Comparison of ENCODE assay signal across 1 cellular context in the genomic region with DNA sequence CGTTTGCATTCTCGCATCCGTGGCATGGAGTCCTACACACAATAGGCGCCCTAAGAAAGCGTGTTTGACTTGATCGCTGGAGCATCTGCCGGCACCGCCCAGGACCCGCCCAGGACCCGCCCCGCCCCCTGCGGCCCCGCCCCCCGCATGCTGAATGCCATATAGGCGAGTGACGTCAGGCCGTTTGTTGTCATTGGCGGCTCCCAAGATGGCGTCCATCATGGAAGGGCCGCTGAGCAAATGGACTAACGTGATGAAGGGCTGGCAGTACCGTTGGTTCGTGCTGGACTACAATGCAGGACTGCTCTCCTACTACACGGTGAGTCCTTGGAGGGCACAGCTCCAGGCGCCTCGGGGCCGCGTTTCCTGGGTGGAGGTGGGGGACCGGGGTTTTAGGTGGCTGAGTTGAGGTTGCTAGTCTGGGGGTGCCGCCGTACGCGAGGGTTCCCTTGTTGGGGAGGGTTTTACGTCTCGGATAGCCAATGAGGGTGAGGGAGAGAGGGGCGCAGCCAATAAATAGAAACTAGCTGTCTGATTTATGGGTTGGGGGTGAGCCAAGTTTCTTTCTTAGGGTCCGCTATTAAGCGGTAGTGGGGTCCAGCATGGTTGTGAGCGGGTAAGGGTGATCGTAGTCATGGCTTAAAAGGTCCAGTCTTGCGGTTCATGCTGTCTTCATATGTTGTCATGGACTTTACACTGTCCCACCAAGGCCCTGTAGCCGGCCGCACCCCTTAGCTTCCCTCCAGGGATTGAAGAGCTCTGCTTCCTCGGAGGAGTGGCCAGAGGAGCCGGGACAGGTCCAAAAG.
TF ChIP-seq lines count a peak whose summit lies in the region.

A gene with protein sequence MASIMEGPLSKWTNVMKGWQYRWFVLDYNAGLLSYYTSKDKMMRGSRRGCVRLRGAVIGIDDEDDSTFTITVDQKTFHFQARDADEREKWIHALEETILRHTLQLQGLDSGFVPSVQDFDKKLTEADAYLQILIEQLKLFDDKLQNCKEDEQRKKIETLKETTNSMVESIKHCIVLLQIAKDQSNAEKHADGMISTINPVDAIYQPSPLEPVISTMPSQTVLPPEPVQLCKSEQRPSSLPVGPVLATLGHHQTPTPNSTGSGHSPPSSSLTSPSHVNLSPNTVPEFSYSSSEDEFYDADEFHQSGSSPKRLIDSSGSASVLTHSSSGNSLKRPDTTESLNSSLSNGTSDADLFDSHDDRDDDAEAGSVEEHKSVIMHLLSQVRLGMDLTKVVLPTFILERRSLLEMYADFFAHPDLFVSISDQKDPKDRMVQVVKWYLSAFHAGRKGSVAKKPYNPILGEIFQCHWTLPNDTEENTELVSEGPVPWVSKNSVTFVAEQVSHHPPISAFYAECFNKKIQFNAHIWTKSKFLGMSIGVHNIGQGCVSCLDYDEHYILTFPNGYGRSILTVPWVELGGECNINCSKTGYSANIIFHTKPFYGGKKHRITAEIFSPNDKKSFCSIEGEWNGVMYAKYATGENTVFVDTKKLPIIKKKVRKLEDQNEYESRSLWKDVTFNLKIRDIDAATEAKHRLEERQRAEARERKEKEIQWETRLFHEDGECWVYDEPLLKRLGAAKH (plus strand): TSS at position 190 of the 806 bp plus-strand sequence. CDS start 19 bp downstream, at position 209.

TF ChIP-seq in K562, 482 proteins besides CTCF, POLR2A, EP300 and RAD21 (continued from another document and continues in another):
- TF ChIP-seq, protein P1, sequence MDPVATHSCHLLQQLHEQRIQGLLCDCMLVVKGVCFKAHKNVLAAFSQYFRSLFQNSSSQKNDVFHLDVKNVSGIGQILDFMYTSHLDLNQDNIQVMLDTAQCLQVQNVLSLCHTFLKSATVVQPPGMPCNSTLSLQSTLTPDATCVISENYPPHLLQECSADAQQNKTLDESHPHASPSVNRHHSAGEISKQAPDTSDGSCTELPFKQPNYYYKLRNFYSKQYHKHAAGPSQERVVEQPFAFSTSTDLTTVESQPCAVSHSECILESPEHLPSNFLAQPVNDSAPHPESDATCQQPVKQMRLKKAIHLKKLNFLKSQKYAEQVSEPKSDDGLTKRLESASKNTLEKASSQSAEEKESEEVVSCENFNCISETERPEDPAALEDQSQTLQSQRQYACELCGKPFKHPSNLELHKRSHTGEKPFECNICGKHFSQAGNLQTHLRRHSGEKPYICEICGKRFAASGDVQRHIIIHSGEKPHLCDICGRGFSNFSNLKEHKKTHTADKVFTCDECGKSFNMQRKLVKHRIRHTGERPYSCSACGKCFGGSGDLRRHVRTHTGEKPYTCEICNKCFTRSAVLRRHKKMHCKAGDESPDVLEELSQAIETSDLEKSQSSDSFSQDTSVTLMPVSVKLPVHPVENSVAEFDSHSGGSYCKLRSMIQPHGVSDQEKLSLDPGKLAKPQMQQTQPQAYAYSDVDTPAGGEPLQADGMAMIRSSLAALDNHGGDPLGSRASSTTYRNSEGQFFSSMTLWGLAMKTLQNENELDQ (CRISPR knock-in tag; IDR thresholded peaks at IDR 0.05; ENCODE audit: borderline replicate concordance) = 0 out of 2 replicates have a peak, but pooled peaks have one; percentile 38
- TF ChIP-seq DMBX1 (CRISPR knock-in tag; IDR thresholded peaks at IDR 0.05; ENCODE audit: borderline replicate concordance) (no peak), ZNF121 (CRISPR knock-in tag; conservative IDR thresholded peaks at IDR 0.05) (no peak), C11orf30 (IDR thresholded peaks at IDR 0.05; ENCODE audit: low read depth) (peak; percentile 90), LEF1 (IDR thresholded peaks at IDR 0.05) (no peak; the same call in 1 of the 2 replicates), SMARCA5 (IDR thresholded peaks at IDR 0.05) (no peak), TCF3 (CRISPR knock-in tag; IDR thresholded peaks at IDR 0.05) (no peak), ZNF175 (CRISPR knock-in tag; IDR thresholded peaks at IDR 0.05; ENCODE audit: low read depth) (no peak), ZNF586 (CRISPR knock-in tag; conservative IDR thresholded peaks at IDR 0.05) (no peak), JUN (IDR thresholded peaks at IDR 0.05; ENCODE audit: borderline replicate concordance, low read depth, low read length) (0 out of 2 replicates have a peak, but pooled peaks have one; percentile 19), JUN (CRISPR knock-in tag; IDR thresholded peaks at IDR 0.05; ENCODE audit: borderline replicate concordance) (peak; percentile 64; the same call in 1 of the 2 replicates), WHSC1 (IDR thresholded peaks at IDR 0.05; ENCODE audit: low read length) (no peak), TAF9B (IDR thresholded peaks at IDR 0.05; ENCODE audit: partially characterized antibody) (peak; percentile 88), ZNF77 (CRISPR knock-in tag; IDR thresholded peaks at IDR 0.05) (no peak), ARNT (IDR thresholded peaks at IDR 0.05) (no peak; a peak in 1 of 4 replicates), NCOA6 (IDR thresholded peaks at IDR 0.05) (no peak), FOS (IDR thresholded peaks at IDR 0.05; ENCODE audit: extremely low read depth, insufficient read length) (peak; percentile 85), ADNP (tag; IDR thresholded peaks at IDR 0.05) (no peak), TCF7 (IDR thresholded peaks at IDR 0.05; ENCODE audit: borderline replicate concordance) (no peak), SETDB1 (IDR thresholded peaks at IDR 0.05; ENCODE audit: low read length) (no peak), PHB2 (IDR thresholded peaks at IDR 0.05; ENCODE audit: low read depth) (no peak), NRF1 (conservative IDR thresholded peaks at IDR 0.05 in 1 of 2, IDR thresholded peaks at IDR 0.05 in 1 of 2) (no peak), HDAC3 (IDR thresholded peaks at IDR 0.05; ENCODE audit: borderline replicate concordance, partially characterized antibody) (peak; percentile 17), SMC3 (conservative IDR thresholded peaks at IDR 0.05; ENCODE audit: insufficient read depth, low read depth, low read length) (no peak), SP1 (CRISPR knock-in tag; IDR thresholded peaks at IDR 0.05) (peak; percentile 71; the same call in 1 of the 2 replicates), SMARCC2 (IDR thresholded peaks at IDR 0.05; ENCODE audit: low read depth) (no peak), NFATC3 (IDR thresholded peaks at IDR 0.05) (no peak), ZNF324 (CRISPR knock-in tag; IDR thresholded peaks at IDR 0.05) (no peak), ZNF3 (CRISPR knock-in tag; IDR thresholded peaks at IDR 0.05) (no peak), SNRNP70 (optimal IDR thresholded peaks at IDR 0.05; ENCODE audit: low read depth, low read length) (no peak), MAZ (CRISPR knock-in tag; conservative IDR thresholded peaks at IDR 0.05 in 1 of 2, IDR thresholded peaks at IDR 0.05 in 1 of 2) (peak; percentile 22 to 43; a peak in 2 of 4 replicates), ZNF134 (CRISPR knock-in tag; conservative IDR thresholded peaks at IDR 0.05) (0 out of 2 replicates have a peak, but pooled peaks have one; percentile 15), GATAD2A (IDR thresholded peaks at IDR 0.05) (no peak), CHCHD3 (CRISPR knock-in tag; IDR thresholded peaks at IDR 0.05) (no peak), BRD4 (IDR thresholded peaks at IDR 0.05) (peak; percentile 74; the same call in 1 of the 2 replicates), GTF2E2 (tag; IDR thresholded peaks at IDR 0.05) (no peak), CBX2 (IDR thresholded peaks at IDR 0.05; ENCODE audit: insufficient read depth, low read length, poor library complexity, severe bottlenecking) (no peak), FOXM1 (IDR thresholded peaks at IDR 0.05; ENCODE audit: low read depth) (no peak), FOXM1 (CRISPR knock-in tag; IDR thresholded peaks at IDR 0.05; ENCODE audit: low read depth) (no peak), FOXA1 (IDR thresholded peaks at IDR 0.05; ENCODE audit: borderline replicate concordance) (no peak)
- TF ChIP-seq, protein P2, sequence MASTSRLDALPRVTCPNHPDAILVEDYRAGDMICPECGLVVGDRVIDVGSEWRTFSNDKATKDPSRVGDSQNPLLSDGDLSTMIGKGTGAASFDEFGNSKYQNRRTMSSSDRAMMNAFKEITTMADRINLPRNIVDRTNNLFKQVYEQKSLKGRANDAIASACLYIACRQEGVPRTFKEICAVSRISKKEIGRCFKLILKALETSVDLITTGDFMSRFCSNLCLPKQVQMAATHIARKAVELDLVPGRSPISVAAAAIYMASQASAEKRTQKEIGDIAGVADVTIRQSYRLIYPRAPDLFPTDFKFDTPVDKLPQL (IDR thresholded peaks at IDR 0.05; ENCODE audit: extremely low read depth, insufficient read length) = no peak
- TF ChIP-seq, protein P3, sequence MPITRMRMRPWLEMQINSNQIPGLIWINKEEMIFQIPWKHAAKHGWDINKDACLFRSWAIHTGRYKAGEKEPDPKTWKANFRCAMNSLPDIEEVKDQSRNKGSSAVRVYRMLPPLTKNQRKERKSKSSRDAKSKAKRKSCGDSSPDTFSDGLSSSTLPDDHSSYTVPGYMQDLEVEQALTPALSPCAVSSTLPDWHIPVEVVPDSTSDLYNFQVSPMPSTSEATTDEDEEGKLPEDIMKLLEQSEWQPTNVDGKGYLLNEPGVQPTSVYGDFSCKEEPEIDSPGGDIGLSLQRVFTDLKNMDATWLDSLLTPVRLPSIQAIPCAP (CRISPR knock-in tag; IDR thresholded peaks at IDR 0.05; ENCODE audit: borderline replicate concordance) = peak; percentile 82; the same call in 1 of the 2 replicates
- TF ChIP-seq, protein P4, sequence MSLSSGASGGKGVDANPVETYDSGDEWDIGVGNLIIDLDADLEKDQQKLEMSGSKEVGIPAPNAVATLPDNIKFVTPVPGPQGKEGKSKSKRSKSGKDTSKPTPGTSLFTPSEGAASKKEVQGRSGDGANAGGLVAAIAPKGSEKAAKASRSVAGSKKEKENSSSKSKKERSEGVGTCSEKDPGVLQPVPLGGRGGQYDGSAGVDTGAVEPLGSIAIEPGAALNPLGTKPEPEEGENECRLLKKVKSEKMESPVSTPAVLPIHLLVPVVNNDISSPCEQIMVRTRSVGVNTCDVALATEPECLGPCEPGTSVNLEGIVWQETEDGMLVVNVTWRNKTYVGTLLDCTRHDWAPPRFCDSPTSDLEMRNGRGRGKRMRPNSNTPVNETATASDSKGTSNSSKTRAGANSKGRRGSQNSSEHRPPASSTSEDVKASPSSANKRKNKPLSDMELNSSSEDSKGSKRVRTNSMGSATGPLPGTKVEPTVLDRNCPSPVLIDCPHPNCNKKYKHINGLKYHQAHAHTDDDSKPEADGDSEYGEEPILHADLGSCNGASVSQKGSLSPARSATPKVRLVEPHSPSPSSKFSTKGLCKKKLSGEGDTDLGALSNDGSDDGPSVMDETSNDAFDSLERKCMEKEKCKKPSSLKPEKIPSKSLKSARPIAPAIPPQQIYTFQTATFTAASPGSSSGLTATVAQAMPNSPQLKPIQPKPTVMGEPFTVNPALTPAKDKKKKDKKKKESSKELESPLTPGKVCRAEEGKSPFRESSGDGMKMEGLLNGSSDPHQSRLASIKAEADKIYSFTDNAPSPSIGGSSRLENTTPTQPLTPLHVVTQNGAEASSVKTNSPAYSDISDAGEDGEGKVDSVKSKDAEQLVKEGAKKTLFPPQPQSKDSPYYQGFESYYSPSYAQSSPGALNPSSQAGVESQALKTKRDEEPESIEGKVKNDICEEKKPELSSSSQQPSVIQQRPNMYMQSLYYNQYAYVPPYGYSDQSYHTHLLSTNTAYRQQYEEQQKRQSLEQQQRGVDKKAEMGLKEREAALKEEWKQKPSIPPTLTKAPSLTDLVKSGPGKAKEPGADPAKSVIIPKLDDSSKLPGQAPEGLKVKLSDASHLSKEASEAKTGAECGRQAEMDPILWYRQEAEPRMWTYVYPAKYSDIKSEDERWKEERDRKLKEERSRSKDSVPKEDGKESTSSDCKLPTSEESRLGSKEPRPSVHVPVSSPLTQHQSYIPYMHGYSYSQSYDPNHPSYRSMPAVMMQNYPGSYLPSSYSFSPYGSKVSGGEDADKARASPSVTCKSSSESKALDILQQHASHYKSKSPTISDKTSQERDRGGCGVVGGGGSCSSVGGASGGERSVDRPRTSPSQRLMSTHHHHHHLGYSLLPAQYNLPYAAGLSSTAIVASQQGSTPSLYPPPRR (CRISPR knock-in tag; IDR thresholded peaks at IDR 0.05; ENCODE audit: borderline replicate concordance) = 0 out of 2 replicates have a peak, but pooled peaks have one; percentile 30
- TF ChIP-seq, protein P5, sequence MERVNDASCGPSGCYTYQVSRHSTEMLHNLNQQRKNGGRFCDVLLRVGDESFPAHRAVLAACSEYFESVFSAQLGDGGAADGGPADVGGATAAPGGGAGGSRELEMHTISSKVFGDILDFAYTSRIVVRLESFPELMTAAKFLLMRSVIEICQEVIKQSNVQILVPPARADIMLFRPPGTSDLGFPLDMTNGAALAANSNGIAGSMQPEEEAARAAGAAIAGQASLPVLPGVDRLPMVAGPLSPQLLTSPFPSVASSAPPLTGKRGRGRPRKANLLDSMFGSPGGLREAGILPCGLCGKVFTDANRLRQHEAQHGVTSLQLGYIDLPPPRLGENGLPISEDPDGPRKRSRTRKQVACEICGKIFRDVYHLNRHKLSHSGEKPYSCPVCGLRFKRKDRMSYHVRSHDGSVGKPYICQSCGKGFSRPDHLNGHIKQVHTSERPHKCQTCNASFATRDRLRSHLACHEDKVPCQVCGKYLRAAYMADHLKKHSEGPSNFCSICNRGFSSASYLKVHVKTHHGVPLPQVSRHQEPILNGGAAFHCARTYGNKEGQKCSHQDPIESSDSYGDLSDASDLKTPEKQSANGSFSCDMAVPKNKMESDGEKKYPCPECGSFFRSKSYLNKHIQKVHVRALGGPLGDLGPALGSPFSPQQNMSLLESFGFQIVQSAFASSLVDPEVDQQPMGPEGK (CRISPR knock-in tag; IDR thresholded peaks at IDR 0.05; ENCODE audit: borderline replicate concordance) = no peak
- TF ChIP-seq, protein P6, sequence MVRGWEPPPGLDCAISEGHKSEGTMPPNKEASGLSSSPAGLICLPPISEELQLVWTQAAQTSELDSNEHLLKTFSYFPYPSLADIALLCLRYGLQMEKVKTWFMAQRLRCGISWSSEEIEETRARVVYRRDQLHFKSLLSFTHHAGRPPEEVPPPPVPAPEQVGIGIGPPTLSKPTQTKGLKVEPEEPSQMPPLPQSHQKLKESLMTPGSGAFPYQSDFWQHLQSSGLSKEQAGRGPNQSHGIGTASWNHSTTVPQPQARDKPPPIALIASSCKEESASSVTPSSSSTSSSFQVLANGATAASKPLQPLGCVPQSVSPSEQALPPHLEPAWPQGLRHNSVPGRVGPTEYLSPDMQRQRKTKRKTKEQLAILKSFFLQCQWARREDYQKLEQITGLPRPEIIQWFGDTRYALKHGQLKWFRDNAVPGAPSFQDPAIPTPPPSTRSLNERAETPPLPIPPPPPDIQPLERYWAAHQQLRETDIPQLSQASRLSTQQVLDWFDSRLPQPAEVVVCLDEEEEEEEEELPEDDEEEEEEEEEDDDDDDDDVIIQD (CRISPR knock-in tag; IDR thresholded peaks at IDR 0.05) = no peak
- TF ChIP-seq, protein P7, sequence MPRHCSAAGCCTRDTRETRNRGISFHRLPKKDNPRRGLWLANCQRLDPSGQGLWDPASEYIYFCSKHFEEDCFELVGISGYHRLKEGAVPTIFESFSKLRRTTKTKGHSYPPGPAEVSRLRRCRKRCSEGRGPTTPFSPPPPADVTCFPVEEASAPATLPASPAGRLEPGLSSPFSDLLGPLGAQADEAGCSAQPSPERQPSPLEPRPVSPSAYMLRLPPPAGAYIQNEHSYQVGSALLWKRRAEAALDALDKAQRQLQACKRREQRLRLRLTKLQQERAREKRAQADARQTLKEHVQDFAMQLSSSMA (CRISPR knock-in tag; IDR thresholded peaks at IDR 0.05) = peak; percentile 31; the same call in 1 of the 2 replicates
- TF ChIP-seq, protein P8, sequence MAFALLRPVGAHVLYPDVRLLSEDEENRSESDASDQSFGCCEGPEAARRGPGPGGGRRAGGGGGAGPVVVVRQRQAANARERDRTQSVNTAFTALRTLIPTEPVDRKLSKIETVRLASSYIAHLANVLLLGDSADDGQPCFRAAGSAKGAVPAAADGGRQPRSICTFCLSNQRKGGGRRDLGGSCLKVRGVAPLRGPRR (CRISPR knock-in tag; IDR thresholded peaks at IDR 0.05) = no peak
